10 cellular contexts compared by ENCODE assay signal in genomic region chr3:43317461-43318316, GRCh38. TPM values are rescaled to one million over a fixed set of nuclear protein-coding genes. Genes with fewer than 3 reads are reported as not detected.
DNase-seq lines count a peak whose midpoint lies in the region; ATAC-seq, FAIRE-seq and TF ChIP-seq lines count a peak whose summit lies in the region.
"Had no signal": no experiment of that assay in that cellular context is flagged by ENCODE, and none has a peak within 500 bp of the region (broad histone marks: within the 10 kb centered on the region; RNA-seq: fewer than 3 reads in every experiment).

No MANE protein-coding gene starts in this region.

- H3K27ac ChIP-seq in gastroesophageal sphincter (peak overlapping the region in 3 of 4 donors; percentile 52 to 55 (median 54)), pancreas (peak overlapping the region in 2 of 4 donors; percentile 44 to 62), Peyer's patch (peak overlapping the region in 2 of 4 donors; percentile 2 to 22), SJCRH30 (no peak overlapping the region)

- H3K4me1 ChIP-seq in gastroesophageal sphincter: peaks cover 5 to 59% (median 9%) of the 10 kb centered on the region in 3 donors
- H3K4me1 ChIP-seq in pancreas: peaks cover 15 to 28% (median 23%) of the 10 kb centered on the region in 3 donors
- peaks cover 0 to 28% (median 5%) of the 10 kb centered on the region in 4 donors for H3K4me1 ChIP-seq in Peyer's patch
- H3K4me1 ChIP-seq in SJCRH30: no peaks in the 10 kb centered on the region

- no peak for ATAC-seq in gastroesophageal sphincter
- peak in 3 of 4 donors; percentile 49 to 56 (median 53) for ATAC-seq in pancreas
- ATAC-seq in GM21526 (IDR thresholded peaks at IDR 0.05; ENCODE audit: low FRiP score, unreplicated experiment): no peak
- ATAC-seq in HG03095 (IDR thresholded peaks at IDR 0.05; ENCODE audit: unreplicated experiment): no peak

- no peaks in the 10 kb centered on the region for H3K9me3 ChIP-seq in gastroesophageal sphincter
- H3K9me3 ChIP-seq in pancreas: no peaks in the 10 kb centered on the region
- H3K9me3 ChIP-seq in Peyer's patch: no peaks in the 10 kb centered on the region
- no peaks in the 10 kb centered on the region for H3K9me3 ChIP-seq in SJCRH30 (replicated peaks)

- peaks cover 23% of the 10 kb centered on the region for H3K4me1 Mint-ChIP-seq in activated T-helper 2 cell treated with anti-CD3 and anti-CD28 coated beads, Interferon-gamma antibody, Interleukin-2, Interleukin-4, amounts not matched to agents 10 μg/mL and 5 μg/mL and 100 μg/mL, durations not matched to agents 14 hours and 24 hours and 36 hours (ENCODE audit: low read depth)

- no peak overlapping the region for H3K4me3 Mint-ChIP-seq in activated T-helper 2 cell treated with anti-CD3 and anti-CD28 coated beads, Interferon-gamma antibody, Interleukin-2, Interleukin-4, amounts not matched to agents 10 μg/mL and 5 μg/mL and 100 μg/mL, durations not matched to agents 14 hours and 24 hours and 36 hours (ENCODE audit: low read depth)

- peaks cover 2% of the 10 kb centered on the region for H3K9me3 Mint-ChIP-seq in activated T-helper 2 cell treated with anti-CD3 and anti-CD28 coated beads, Interferon-gamma antibody, Interleukin-2, Interleukin-4, amounts not matched to agents 10 μg/mL and 5 μg/mL and 100 μg/mL, durations not matched to agents 14 hours and 24 hours and 36 hours

- TF ChIP-seq CTCF in gastroesophageal sphincter (IDR thresholded peaks at IDR 0.05) (no peak), pancreas (IDR thresholded peaks at IDR 0.05) (no peak), Peyer's patch (IDR thresholded peaks at IDR 0.05) (no peak)

- WGBS in gastroesophageal sphincter (ENCODE audit: low coverage in 1 of 2), 2 donors: 59 to 81% methylated on average over 6 to 8 of the region's 8 CpGs
- 40 to 44% methylated on average over 8 of the region's 8 CpGs for WGBS in pancreas, 2 donors

- H3K36me3 ChIP-seq in gastroesophageal sphincter (no peaks in the 10 kb centered on the region), pancreas (no peaks in the 10 kb centered on the region), Peyer's patch (no peaks in the 10 kb centered on the region), SJCRH30 (no peaks in the 10 kb centered on the region)

- TF ChIP-seq POLR2A in gastroesophageal sphincter (IDR thresholded peaks at IDR 0.05): no peak
- TF ChIP-seq POLR2A in Peyer's patch (IDR thresholded peaks at IDR 0.05): no peak

- TF ChIP-seq EP300 in gastroesophageal sphincter (IDR thresholded peaks at IDR 0.05): no peak

- H3K27me3 ChIP-seq in gastroesophageal sphincter (no peaks in the 10 kb centered on the region), pancreas (no peaks in the 10 kb centered on the region), Peyer's patch (no peaks in the 10 kb centered on the region), SJCRH30 (no peaks in the 10 kb centered on the region)

- no peak for FAIRE-seq in pancreas (lab: Jason Lieb, UNC)
- FAIRE-seq: HTR-8/SVneo had no signal

- H3K4me3 ChIP-seq in gastroesophageal sphincter: no peak overlapping the region
- H3K4me3 ChIP-seq in pancreas: no peak overlapping the region
- H3K4me3 ChIP-seq in Peyer's patch: no peak overlapping the region
- H3K4me3 ChIP-seq in SJCRH30: no peak overlapping the region

- intact Hi-C loops in activated T-helper 2 cell treated with anti-CD3 and anti-CD28 coated beads, Interferon-gamma antibody, Interleukin-2, Interleukin-4, amounts not matched to agents 10 μg/mL and 5 μg/mL and 100 μg/mL, durations not matched to agents 14 hours and 24 hours and 36 hours (cut with micrococcal nuclease): no loop called here
- intact Hi-C loops in pancreas (cut with DNase I): no loop called here

- H3K36me3 Mint-ChIP-seq in activated T-helper 2 cell treated with anti-CD3 and anti-CD28 coated beads, Interferon-gamma antibody, Interleukin-2, Interleukin-4, amounts not matched to agents 10 μg/mL and 5 μg/mL and 100 μg/mL, durations not matched to agents 14 hours and 24 hours and 36 hours (ENCODE audit: low read depth): peaks cover 62% of the 10 kb centered on the region

- H3K27me3 Mint-ChIP-seq in activated T-helper 2 cell treated with anti-CD3 and anti-CD28 coated beads, Interferon-gamma antibody, Interleukin-2, Interleukin-4, amounts not matched to agents 10 μg/mL and 5 μg/mL and 100 μg/mL, durations not matched to agents 14 hours and 24 hours and 36 hours (ENCODE audit: low read depth): no peaks in the 10 kb centered on the region

- H3K27ac Mint-ChIP-seq in activated T-helper 2 cell treated with anti-CD3 and anti-CD28 coated beads, Interferon-gamma antibody, Interleukin-2, Interleukin-4, amounts not matched to agents 10 μg/mL and 5 μg/mL and 100 μg/mL, durations not matched to agents 14 hours and 24 hours and 36 hours: peak overlapping the region; percentile 22

- DNase-seq in AG20443 (ENCODE audit: low spot score) (peak; percentile 21), pancreas (no peak), Peyer's patch (no peak), SJCRH30 (no peak)
- DNase-seq in activated T-helper 2 cell treated with anti-CD3 and anti-CD28 coated beads, Interferon-gamma antibody, Interleukin-2, Interleukin-4, amounts not matched to agents 10 μg/mL and 5 μg/mL and 100 μg/mL, durations not matched to agents 14 hours and 24 hours and 36 hours (ENCODE audit: low spot score): no peak
- DNase-seq: NCI-H446 had no signal

RNA-seq across cellular contexts. Expression of gene SNRK, which starts 31.3 kb away (rescaled TPM):
- 28.0 and 28.7 TPM in 2 replicates for total RNA-seq in activated T-helper 2 cell treated with anti-CD3 and anti-CD28 coated beads, Interferon-gamma antibody, Interleukin-2, Interleukin-4, amounts not matched to agents 10 μg/mL and 5 μg/mL and 100 μg/mL, durations not matched to agents 14 hours and 24 hours and 36 hours
- total RNA-seq in gastroesophageal sphincter: 10 to 100 TPM; 42.9 to 64.0 (median 49.1) TPM
- total RNA-seq in pancreas: 10 to 100 TPM; 14.4 to 24.2 (median 18.2) TPM
- polyA plus RNA-seq in pancreas: 10 to 100 TPM in 1 of 2 donors, 1 to 10 TPM in 1; 6.3 to 13.5 TPM
- total RNA-seq in Peyer's patch: 10 to 100 TPM; 48.7 to 69.4 (median 56.7) TPM
- total RNA-seq in SJCRH30 (2014; rRNA removed; shearing (Covaris generic)): 9.2 and 12.6 TPM in 2 replicates

Comparison
In these comparisons a context has a peak if more than half of its experiments do, and no peak if none do; other contexts are left out.
1. ATAC-seq: peak in pancreas (3 of 4); none in gastroesophageal sphincter (single experiment), GM21526 (single experiment) and HG03095 (single experiment).